Comparison of ENCODE assay signal across 9 cellular contexts in the genomic region with DNA sequence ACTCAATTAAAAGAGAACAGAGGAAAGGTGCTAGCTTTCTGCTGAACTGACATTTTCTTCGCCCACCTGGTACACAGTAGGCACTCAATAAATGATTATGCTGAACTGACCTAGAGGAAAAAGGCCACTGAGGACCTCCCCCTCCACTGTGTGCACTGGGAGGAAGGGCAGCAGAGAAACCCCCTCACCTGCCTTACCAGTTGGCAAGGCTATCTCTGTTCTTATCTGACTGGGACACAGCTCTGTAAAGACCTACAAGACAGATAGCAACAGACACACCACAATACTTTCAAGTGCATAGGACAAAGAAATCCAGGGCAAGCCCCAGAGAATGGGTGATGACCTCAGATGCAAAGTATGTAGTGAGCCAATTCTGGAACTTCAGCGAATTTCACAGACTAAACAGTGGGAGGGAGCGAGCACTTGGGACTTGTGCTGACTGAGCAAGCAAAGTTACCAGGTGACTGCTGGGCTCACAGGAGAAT. TPM values are rescaled to one million over a fixed set of nuclear protein-coding genes. Genes with fewer than 3 reads are reported as not detected.
DNase-seq lines count a peak whose midpoint lies in the region; ATAC-seq, FAIRE-seq and TF ChIP-seq lines count a peak whose summit lies in the region.
"Had no signal": no experiment of that assay in that cellular context is flagged by ENCODE, and none has a peak within 500 bp of the region (broad histone marks: within the 10 kb centered on the region; RNA-seq: fewer than 3 reads in every experiment).

No MANE protein-coding gene starts in this region.

- no peak overlapping the region for H3K9ac ChIP-seq in HUES48 (ENCODE audit: low read depth, low read length)

- H3K4me1 ChIP-seq in HUES48 (ENCODE audit: control insufficient read depth, insufficient read depth, low read length), result peaks cover 30% of the 10 kb centered on the region

- no peaks in the 10 kb centered on the region for H3K9me3 ChIP-seq in HUES48 (ENCODE audit: control insufficient read depth, insufficient read depth, low read length)

- H3K4me1 Mint-ChIP-seq in natural killer cell, result no peaks in the 10 kb centered on the region

- DNase-seq in GM12892 (ENCODE audit: insufficient read length) (no peak), epithelial cell of esophagus (ENCODE audit: low read depth) (peak; percentile 92), omental fat pad (ENCODE audit: low spot score) (no peak), NCI-H2227 treated with DMSO at 0.1 percent for 48 hours (lab: John Stamatoyannopoulos, UW) (no peak), iPS-NIHi11 (ENCODE audit: low spot score) (no peak), natural killer cell (no peak)
- DNase-seq in NK-92 treated with Interleukin-12 subunit alpha and Interleukin-12 subunit beta, amount 100 ng/mL, for 24 hours (lab: John Stamatoyannopoulos, UW), result no peak

- H3K27me3 ChIP-seq in HUES48 (ENCODE audit: control insufficient read depth, insufficient read depth, low read length), result no peaks in the 10 kb centered on the region

- intact Hi-C loops in natural killer cell (cut with micrococcal nuclease), result no loop called here

- peak overlapping the region; percentile 81 for H3K27ac ChIP-seq in HUES48 (ENCODE audit: low read depth, low read length)
- H3K27ac ChIP-seq: VCaP had no signal

- peaks cover 0 to 3% of the 10 kb centered on the region in 2 donors for H3K27me3 Mint-ChIP-seq in natural killer cell (ENCODE audit: low read depth in 2 of 2)

- TF ChIP-seq POLR2A in GM12892 (IDR thresholded peaks at IDR 0.05; ENCODE audit: low read depth, low read length), result no peak

- H3K9me3 Mint-ChIP-seq in natural killer cell, result no peaks in the 10 kb centered on the region

- no peak overlapping the region for H3K4me3 Mint-ChIP-seq in natural killer cell

- peaks cover 6% of the 10 kb centered on the region for H3K36me3 Mint-ChIP-seq in natural killer cell

- peak; percentile 48 for FAIRE-seq in GM12892 (lab: Jason Lieb, UNC)

- H3K4me3 ChIP-seq in HUES48 (ENCODE audit: low read depth, low read length) (no peak overlapping the region), epithelial cell of esophagus (ENCODE audit: low read length) (no peak overlapping the region)

- ATAC-seq in omental fat pad (ENCODE audit: low FRiP score) (peak; percentile 66), natural killer cell (no peak)

- TF ChIP-seq CTCF in epithelial cell of esophagus (IDR thresholded peaks at IDR 0.05; ENCODE audit: insufficient read depth, low read depth, low read length, missing control alignments) (no peak), omental fat pad (IDR thresholded peaks at IDR 0.05) (no peak), natural killer cell (IDR thresholded peaks at IDR 0.05) (no peak)

- H3K27ac Mint-ChIP-seq in natural killer cell, result no peak overlapping the region

- H3K36me3 ChIP-seq in HUES48 (ENCODE audit: control insufficient read depth, insufficient read depth, low read length), result peaks cover 76% of the 10 kb centered on the region

RNA-seq across cellular contexts. Expression of a gene that starts 30.4 kb away (rescaled TPM):
- polyA plus RNA-seq in GM12892 (2012; ENCODE audit: missing spikeins), result 305 TPM
- total RNA-seq in omental fat pad (100 to 1,000 TPM in 2 of 4 donors, 10 to 100 TPM in 2; 85.6 to 175 (median 122) TPM), natural killer cell (10 to 100 TPM in 2 of 3 donors, 1 to 10 TPM in 1; 7.1 to 25.2 (median 24.5) TPM)
